Comparison of ENCODE assay signal across 15 cellular contexts in genomic region chr18:42533010-42533409, GRCh38.
DNase-seq lines count a peak whose midpoint lies in the region; ATAC-seq and TF ChIP-seq lines count a peak whose summit lies in the region.
"Had no signal": no experiment of that assay in that cellular context is flagged by ENCODE, and none has a peak within 500 bp of the region (broad histone marks: within the 10 kb centered on the region; RNA-seq: fewer than 3 reads in every experiment).

No MANE protein-coding gene starts in this region.

- no peak for TF ChIP-seq CTCF in GM23338 (conservative IDR thresholded peaks at IDR 0.05; ENCODE audit: low read depth in 2 of 2)
- TF ChIP-seq CTCF in mesothelial cell of epicardium (IDR thresholded peaks at IDR 0.05; ENCODE audit: unreplicated experiment): no peak
- no peak for TF ChIP-seq CTCF in smooth muscle cell (IDR thresholded peaks at IDR 0.05; ENCODE audit: borderline replicate concordance, insufficient read depth, poor library complexity, severe bottlenecking)
- no peak for TF ChIP-seq CTCF in ovary (IDR thresholded peaks at IDR 0.05)

- H3K4me2 ChIP-seq in GM23338 (no peak overlapping the region), smooth muscle cell (no peak overlapping the region)

- H3K27me3 Mint-ChIP-seq in GM23338 (ENCODE audit: insufficient read depth, low read depth, poor library complexity) (no peaks in the 10 kb centered on the region), mesothelial cell of epicardium (ENCODE audit: low read depth) (no peaks in the 10 kb centered on the region)
- no peaks in the 10 kb centered on the region for H3K27me3 Mint-ChIP-seq in activated naive CD4-positive, alpha-beta T cell treated with anti-CD3 and anti-CD28 coated beads for 36 hours (ENCODE audit: low read depth)

- no peak overlapping the region for H3K9ac ChIP-seq in smooth muscle cell (ENCODE audit: low read depth)

- no peaks in the 10 kb centered on the region for H3K79me2 ChIP-seq in GM23338 (replicated peaks; ENCODE audit: insufficient read depth)
- H3K79me2 ChIP-seq in smooth muscle cell (ENCODE audit: low read depth): no peaks in the 10 kb centered on the region

- H3K4me3 Mint-ChIP-seq in GM23338: no peak overlapping the region
- H3K4me3 Mint-ChIP-seq in mesothelial cell of epicardium: no peak overlapping the region
- no peak overlapping the region for H3K4me3 Mint-ChIP-seq in activated naive CD4-positive, alpha-beta T cell treated with anti-CD3 and anti-CD28 coated beads for 36 hours
- H3K4me3 Mint-ChIP-seq: CD14-positive monocyte had no signal

- no peak overlapping the region for H3K27ac ChIP-seq in GM23338 (ENCODE audit: low read depth)
- H3K27ac ChIP-seq in smooth muscle cell (ENCODE audit: low read depth): no peak overlapping the region
- H3K27ac ChIP-seq in ovary: no peak overlapping the region
- H3K27ac ChIP-seq: Peyer's patch, SK-N-MC had no signal

- no peaks in the 10 kb centered on the region for H3K9me3 ChIP-seq in smooth muscle cell (replicated peaks; ENCODE audit: low read depth)
- H3K9me3 ChIP-seq in ovary: no peaks in the 10 kb centered on the region
- H3K9me3 ChIP-seq: Peyer's patch had no signal

- H3K36me3 Mint-ChIP-seq in GM23338 (ENCODE audit: low read depth) (no peaks in the 10 kb centered on the region), mesothelial cell of epicardium (no peaks in the 10 kb centered on the region)
- H3K36me3 Mint-ChIP-seq in activated naive CD4-positive, alpha-beta T cell treated with anti-CD3 and anti-CD28 coated beads for 36 hours (ENCODE audit: low read depth): no peaks in the 10 kb centered on the region
- H3K36me3 Mint-ChIP-seq: CD14-positive monocyte had no signal

- H3K27ac Mint-ChIP-seq in GM23338 (no peak overlapping the region), mesothelial cell of epicardium (peak overlapping the region; percentile 91)
- H3K27ac Mint-ChIP-seq in activated naive CD4-positive, alpha-beta T cell treated with anti-CD3 and anti-CD28 coated beads for 36 hours: no peak overlapping the region
- H3K27ac Mint-ChIP-seq: CD14-positive monocyte had no signal

- H3K9me3 Mint-ChIP-seq in GM23338: no peaks in the 10 kb centered on the region
- no peaks in the 10 kb centered on the region for H3K9me3 Mint-ChIP-seq in mesothelial cell of epicardium
- peaks cover 1% of the 10 kb centered on the region for H3K9me3 Mint-ChIP-seq in activated naive CD4-positive, alpha-beta T cell treated with anti-CD3 and anti-CD28 coated beads for 36 hours

- 86% methylated on average over 3 of the region's 3 CpGs for WGBS in smooth muscle cell (ENCODE audit: low lambda C conversion rate)
- 19 to 29% (median 25%) methylated on average over 3 of the region's 3 CpGs for WGBS in ovary, 3 donors

- peaks cover 5% of the 10 kb centered on the region; the same call in 1 of the 2 replicates for H3K9me2 ChIP-seq in GM23338 (ENCODE audit: insufficient read depth)

- intact Hi-C loops in activated naive CD4-positive, alpha-beta T cell treated with anti-CD3 and anti-CD28 coated beads for 36 hours (cut with micrococcal nuclease): no loop called here
- intact Hi-C loops in ovary (cut with DNase I): no loop called here

- TF ChIP-seq EP300 in ovary (IDR thresholded peaks at IDR 0.05): no peak

- H3K4me1 ChIP-seq in GM23338 (ENCODE audit: insufficient read depth) (no peaks in the 10 kb centered on the region), smooth muscle cell (ENCODE audit: low read depth) (no peaks in the 10 kb centered on the region), ovary (ENCODE audit: insufficient read depth) (no peaks in the 10 kb centered on the region)
- H3K4me1 ChIP-seq: Peyer's patch had no signal

- H2AFZ ChIP-seq in GM23338 (peak overlapping the region; percentile 63; the same call in 1 of the 2 replicates), smooth muscle cell (ENCODE audit: low read depth) (peak overlapping the region; percentile 51)

- H3K36me3 ChIP-seq in GM23338 (ENCODE audit: insufficient read depth) (no peaks in the 10 kb centered on the region), smooth muscle cell (ENCODE audit: low read depth) (no peaks in the 10 kb centered on the region), ovary (no peaks in the 10 kb centered on the region)
- H3K36me3 ChIP-seq: Peyer's patch had no signal

- CTCF ChIA-PET in activated naive CD4-positive, alpha-beta T cell treated with anti-CD3 and anti-CD28 coated beads for 36 hours (lab: Charles Lee): no interaction called here

- H4K20me1 ChIP-seq in GM23338 (replicated peaks; ENCODE audit: insufficient read depth) (no peaks in the 10 kb centered on the region), smooth muscle cell (ENCODE audit: low read depth) (no peaks in the 10 kb centered on the region)

- H3K4me3 ChIP-seq in GM23338 (no peak overlapping the region), smooth muscle cell (no peak overlapping the region), ovary (no peak overlapping the region)
- H3K4me3 ChIP-seq: Peyer's patch, SK-N-MC had no signal

- H3K4me1 Mint-ChIP-seq in GM23338 (peaks cover 3% of the 10 kb centered on the region; the same call in 2 of the 3 replicates), mesothelial cell of epicardium (peaks cover 80% of the 10 kb centered on the region)
- no peaks in the 10 kb centered on the region for H3K4me1 Mint-ChIP-seq in activated naive CD4-positive, alpha-beta T cell treated with anti-CD3 and anti-CD28 coated beads for 36 hours (ENCODE audit: low read depth)
- H3K4me1 Mint-ChIP-seq: CD14-positive monocyte had no signal

- TF ChIP-seq POLR2A in ovary (IDR thresholded peaks at IDR 0.05): no peak

- H3F3A ChIP-seq in GM23338 (replicated peaks; ENCODE audit: low read depth) (no peaks in the 10 kb centered on the region), smooth muscle cell (ENCODE audit: low read depth) (no peaks in the 10 kb centered on the region)

- H3K27me3 ChIP-seq in GM23338 (ENCODE audit: insufficient read depth): no peaks in the 10 kb centered on the region
- H3K27me3 ChIP-seq in smooth muscle cell (ENCODE audit: low read depth): no peaks in the 10 kb centered on the region
- H3K27me3 ChIP-seq in ovary: no peaks in the 10 kb centered on the region
- H3K27me3 ChIP-seq: Peyer's patch had no signal

- no peak for ATAC-seq in GM23338
- ATAC-seq: Right ventricle myocardium inferior had no signal

- DNase-seq in GM23338 (ENCODE audit: low spot score) (no peak), NCI-H2227 treated with DMSO at 0.1 percent for 48 hours (lab: John Stamatoyannopoulos, UW) (peak; percentile 93), mesothelial cell of epicardium (ENCODE audit: low spot score in 2 of 2, unreplicated experiment in 2 of 2) (no peak), smooth muscle cell (lab: John Stamatoyannopoulos, UW; ENCODE audit: unreplicated experiment) (no peak), NCI-H1105 treated with DMSO at 0.1 percent for 48 hours (lab: John Stamatoyannopoulos, UW) (no peak), ovary (no peak)
- DNase-seq in activated naive CD4-positive, alpha-beta T cell treated with anti-CD3 and anti-CD28 coated beads for 36 hours: no peak
- DNase-seq: MV-4-11, NCI-H1694 treated with DMSO at 0.1 percent for 48 hours, NCI-H446 treated with DMSO at 0.1 percent for 48 hours, NCI-H748 treated with DMSO at 0.1 percent for 48 hours, Peyer's patch had no signal
